In the genomic region with DNA sequence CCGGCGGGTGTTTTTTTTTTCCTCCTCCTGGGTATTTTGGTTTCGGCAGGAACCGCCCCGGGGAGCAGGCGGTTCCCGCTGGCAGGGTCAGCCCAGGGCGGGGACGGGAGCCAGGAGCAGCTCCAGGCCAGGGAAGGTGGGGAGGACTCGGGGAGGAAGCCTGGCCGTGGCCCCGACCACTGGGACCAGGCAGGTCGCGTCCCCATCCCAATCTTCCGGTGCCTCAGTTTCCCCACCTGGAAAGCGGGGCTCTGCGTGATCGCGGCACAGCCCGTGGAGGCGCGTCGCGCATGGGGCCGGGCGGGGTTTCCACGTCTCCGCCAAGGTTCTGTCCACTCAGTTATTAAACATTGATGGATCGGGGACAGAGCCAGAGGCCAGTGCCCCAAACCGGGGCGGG, we compare ENCODE assay signal across 22 cellular contexts. TPM values are rescaled to one million over a fixed set of nuclear protein-coding genes. Genes with fewer than 3 reads are reported as not detected.
A peak's percentile ranks its signal among the peaks of the same experiment; 100 is the strongest.
DNase-seq lines count a peak whose midpoint lies in the region; ATAC-seq and TF ChIP-seq lines count a peak whose summit lies in the region.
"Had no signal": no experiment of that assay in that cellular context is flagged by ENCODE, and none has a peak within 500 bp of the region (broad histone marks: within the 10 kb centered on the region; RNA-seq: fewer than 3 reads in every experiment).

No MANE protein-coding gene starts in this region.

- H3K4me3 ChIP-seq in breast epithelium: peak overlapping the region in 2 of 3 donors; percentile 11 to 30
- peak overlapping the region in 10 of 12 donors; percentile 0 to 32 (median 24) for H3K4me3 ChIP-seq in heart left ventricle
- H3K4me3 ChIP-seq in prostate gland: peak overlapping the region; percentile 6 to 8
- peak overlapping the region in 1 of 2 donors; percentile 10 for H3K4me3 ChIP-seq in vagina
- H3K4me3 ChIP-seq: hepatocyte had no signal

- H3K9me3 ChIP-seq in breast epithelium: no peaks in the 10 kb centered on the region
- H3K9me3 ChIP-seq in heart left ventricle: no peaks in the 10 kb centered on the region
- no peaks in the 10 kb centered on the region for H3K9me3 ChIP-seq in prostate gland
- H3K9me3 ChIP-seq in vagina: no peaks in the 10 kb centered on the region
- H3K9me3 ChIP-seq: testis had no signal

- H3K27me3 ChIP-seq in breast epithelium (no peaks in the 10 kb centered on the region), heart left ventricle (no peaks in the 10 kb centered on the region), prostate gland (replicated peaks; ENCODE audit: insufficient read depth) (no peaks in the 10 kb centered on the region), vagina (no peaks in the 10 kb centered on the region)
- H3K27me3 ChIP-seq: hepatocyte, testis had no signal

- 16 to 36% (median 26%) methylated on average over 16 to 31 of the region's 31 CpGs for WGBS in heart left ventricle, 4 donors
- 19% methylated on average over 31 of the region's 31 CpGs for WGBS in prostate gland

- H3K4me1 ChIP-seq in breast epithelium (peaks cover 0 to 4% of the 10 kb centered on the region in 2 donors), heart left ventricle (peaks cover 0 to 39% (median 30%) of the 10 kb centered on the region in 12 donors), prostate gland (replicated peaks) (no peaks in the 10 kb centered on the region), vagina (peaks cover 25% of the 10 kb centered on the region)

- H3K36me3 Mint-ChIP-seq in MCF 10A (ENCODE audit: insufficient read depth, unreplicated experiment): no peaks in the 10 kb centered on the region
- H3K36me3 Mint-ChIP-seq: CD14-positive monocyte had no signal

- CTCF ChIA-PET in MCF 10A (lab: Yijun Ruan, JAX): no interaction called here

- H3K36me3 ChIP-seq in breast epithelium: no peaks in the 10 kb centered on the region
- no peaks in the 10 kb centered on the region for H3K36me3 ChIP-seq in heart left ventricle
- H3K36me3 ChIP-seq in prostate gland: no peaks in the 10 kb centered on the region
- no peaks in the 10 kb centered on the region for H3K36me3 ChIP-seq in vagina

- no peak overlapping the region for H3K27ac Mint-ChIP-seq in MCF 10A (ENCODE audit: low read depth, unreplicated experiment)
- H3K27ac Mint-ChIP-seq: activated T-helper 17 cell treated with anti-CD3 and anti-CD28 coated beads, Interleukin-2, amount 50 U/mL, for 72 hours; CD14-positive monocyte had no signal

- no peak for DNase-seq in breast epithelium (ENCODE audit: low spot score in 2 of 2)
- no peak for DNase-seq in MCF 10A (ENCODE audit: unreplicated experiment)
- DNase-seq in heart left ventricle: peak; percentile 60 to 76 (median 65)
- DNase-seq in prostate gland (ENCODE audit: low spot score): no peak
- no peak for DNase-seq in vagina (ENCODE audit: extremely low spot score in 2 of 2)
- DNase-seq in NCI-H146 (lab: John Stamatoyannopoulos, UW): no peak
- DNase-seq in UCSD-AML1 (lab: John Stamatoyannopoulos, UW; ENCODE audit: unreplicated experiment): no peak
- DNase-seq: amniotic stem cell; cortex of kidney; DMS153; MM.1S; NCI-H2029 treated with DMSO at 0.1 percent for 48 hours; stimulated activated CD4-positive, alpha-beta T cell treated with anti-CD3 and anti-CD28 coated beads, Interleukin-2, amount 100 ng/mL, for 24 hours; testis had no signal

- no peaks in the 10 kb centered on the region for H3K27me3 Mint-ChIP-seq in MCF 10A (ENCODE audit: insufficient read depth, unreplicated experiment)
- H3K27me3 Mint-ChIP-seq: activated T-helper 17 cell treated with anti-CD3 and anti-CD28 coated beads, Interleukin-2, amount 50 U/mL, for 72 hours had no signal

- intact Hi-C loops in breast epithelium (cut with DNase I; ENCODE audit: low total_unique reads) (no loop called here), MCF 10A (cut with micrococcal nuclease) (no loop called here), heart left ventricle (cut with DNase I) (loop anchor here in 2 of 10 donors (2.0 to 10.0 kb wide), 2 partner anchors 35 to 117 kb away; partner anchors contain the start of gene CCDC124 (in 1 of the 2)), prostate gland (cut with DNase I) (loop anchor here (10.0 kb wide), 1 partner anchor 107 kb away; no protein-coding TSS in a partner anchor), vagina (cut with DNase I) (loop anchor here (2.0 kb wide), 1 partner anchor 105 kb away; no protein-coding TSS in a partner anchor)

- POLR2A ChIA-PET in MCF 10A (lab: Yijun Ruan, JAX): no interaction called here

- H3K9me3 Mint-ChIP-seq in MCF 10A (ENCODE audit: unreplicated experiment): no peaks in the 10 kb centered on the region
- H3K9me3 Mint-ChIP-seq: activated T-helper 17 cell treated with anti-CD3 and anti-CD28 coated beads, Interleukin-2, amount 50 U/mL, for 72 hours had no signal

- peaks cover 17% of the 10 kb centered on the region for H3K4me1 Mint-ChIP-seq in MCF 10A (ENCODE audit: insufficient read depth, unreplicated experiment)

- TF ChIP-seq POLR2A in breast epithelium (IDR thresholded peaks at IDR 0.05) (no peak), heart left ventricle (IDR thresholded peaks at IDR 0.05) (no peak), prostate gland (IDR thresholded peaks at IDR 0.05) (no peak), vagina (IDR thresholded peaks at IDR 0.05) (no peak)

- H3K27ac ChIP-seq in breast epithelium (peak overlapping the region; percentile 29 to 77), heart left ventricle (peak overlapping the region in 10 of 12 donors; percentile 39 to 91 (median 54)), prostate gland (peak overlapping the region in 1 of 2 donors; percentile 60), vagina (peak overlapping the region; percentile 56)
- H3K27ac ChIP-seq: 22Rv1, hepatocyte, testis, VCaP had no signal

- H3K4me3 Mint-ChIP-seq in MCF 10A (ENCODE audit: unreplicated experiment): no peak overlapping the region
- H3K4me3 Mint-ChIP-seq: activated T-helper 17 cell treated with anti-CD3 and anti-CD28 coated beads, Interleukin-2, amount 50 U/mL, for 72 hours had no signal

- BruUV-seq in MCF 10A (replicated peaks; lab: Mats Ljungman, UMichigan): no TSS peak

- TF ChIP-seq CTCF in breast epithelium (IDR thresholded peaks at IDR 0.05): no peak
- no peak for TF ChIP-seq CTCF in MCF 10A (IDR thresholded peaks at IDR 0.05; ENCODE audit: unreplicated experiment)
- TF ChIP-seq CTCF in heart left ventricle (IDR thresholded peaks at IDR 0.05): no peak
- no peak for TF ChIP-seq CTCF in prostate gland (IDR thresholded peaks at IDR 0.05)
- no peak for TF ChIP-seq CTCF in vagina (IDR thresholded peaks at IDR 0.05)

- ATAC-seq in heart left ventricle: peak in 3 of 4 donors; percentile 39 to 70 (median 61)
- no peak for ATAC-seq in GM18511 (IDR thresholded peaks at IDR 0.05; ENCODE audit: unreplicated experiment)
- ATAC-seq: activated T-helper 17 cell treated with anti-CD3 and anti-CD28 coated beads, Interleukin-2, amount 50 U/mL, for 72 hours had no signal

RNA-seq across cellular contexts. Expression of gene IL12RB1, which starts 34.8 kb away (rescaled TPM):
- total RNA-seq in breast epithelium (1 to 10 TPM in 2 of 3 donors, under 1 TPM in 1; 0.98 to 2.1 (median 1.6) TPM), MCF 10A (2022) (not detected in 2 replicates), heart left ventricle (1 to 10 TPM in 2 of 9 donors, under 1 TPM in 5, not detected in 2; 0.40 to 8.1 (median 0.66) TPM), prostate gland (under 1 TPM; 0.62 to 0.73 TPM), vagina (not detected)
- under 1 TPM; 0.19 to 0.35 TPM for polyA plus RNA-seq in heart left ventricle
- total RNA-seq: hepatocyte, myocyte, renal cortical epithelial cell had no signal
- polyA plus RNA-seq: hepatocyte had no signal

RNA-seq across cellular contexts. Expression of gene ARRDC2, which starts 43.9 kb away (rescaled TPM):
- total RNA-seq in breast epithelium (10 to 100 TPM; 49.4 to 89.3 (median 53.4) TPM), MCF 10A (2022) (14.1 and 18.8 TPM in 2 replicates), heart left ventricle (10 to 100 TPM in 4 of 9 donors, 1 to 10 TPM in 5; 5.8 to 35.5 (median 9.9) TPM), prostate gland (10 to 100 TPM; 57.1 to 75.9 TPM), vagina (54.5 TPM)
- 10 to 100 TPM; 14.9 to 26.1 TPM for polyA plus RNA-seq in heart left ventricle

RNA-seq across cellular contexts. Expression of gene MAST3, which starts 45.7 kb away (rescaled TPM):
- total RNA-seq in breast epithelium (1 to 10 TPM; 5.6 to 8.5 (median 6.2) TPM), MCF 10A (2022) (4.1 and 5.9 TPM in 2 replicates), heart left ventricle (1 to 10 TPM; 2.8 to 9.8 (median 5.2) TPM), prostate gland (10 to 100 TPM in 1 of 2 donors, 1 to 10 TPM in 1; 6.1 to 10.8 TPM), vagina (9.6 TPM)
- polyA plus RNA-seq in heart left ventricle: 1 to 10 TPM; 1.5 to 2.9 TPM

Comparison
In these comparisons a context has a peak if more than half of its experiments do, and no peak if none do; other contexts are left out.
1. DNase-seq: peak in heart left ventricle (5 of 5); none in breast epithelium (0 of 2), MCF 10A (single experiment), prostate gland (single experiment), vagina (0 of 2), NCI-H146 (single experiment) and UCSD-AML1 (single experiment).
2. intact Hi-C loops: an anchor here in prostate gland (10.0 kb wide) and vagina (2.0 kb wide); none called in breast epithelium and MCF 10A.